ENCODE assay signal across 12 cellular contexts in the genomic region with DNA sequence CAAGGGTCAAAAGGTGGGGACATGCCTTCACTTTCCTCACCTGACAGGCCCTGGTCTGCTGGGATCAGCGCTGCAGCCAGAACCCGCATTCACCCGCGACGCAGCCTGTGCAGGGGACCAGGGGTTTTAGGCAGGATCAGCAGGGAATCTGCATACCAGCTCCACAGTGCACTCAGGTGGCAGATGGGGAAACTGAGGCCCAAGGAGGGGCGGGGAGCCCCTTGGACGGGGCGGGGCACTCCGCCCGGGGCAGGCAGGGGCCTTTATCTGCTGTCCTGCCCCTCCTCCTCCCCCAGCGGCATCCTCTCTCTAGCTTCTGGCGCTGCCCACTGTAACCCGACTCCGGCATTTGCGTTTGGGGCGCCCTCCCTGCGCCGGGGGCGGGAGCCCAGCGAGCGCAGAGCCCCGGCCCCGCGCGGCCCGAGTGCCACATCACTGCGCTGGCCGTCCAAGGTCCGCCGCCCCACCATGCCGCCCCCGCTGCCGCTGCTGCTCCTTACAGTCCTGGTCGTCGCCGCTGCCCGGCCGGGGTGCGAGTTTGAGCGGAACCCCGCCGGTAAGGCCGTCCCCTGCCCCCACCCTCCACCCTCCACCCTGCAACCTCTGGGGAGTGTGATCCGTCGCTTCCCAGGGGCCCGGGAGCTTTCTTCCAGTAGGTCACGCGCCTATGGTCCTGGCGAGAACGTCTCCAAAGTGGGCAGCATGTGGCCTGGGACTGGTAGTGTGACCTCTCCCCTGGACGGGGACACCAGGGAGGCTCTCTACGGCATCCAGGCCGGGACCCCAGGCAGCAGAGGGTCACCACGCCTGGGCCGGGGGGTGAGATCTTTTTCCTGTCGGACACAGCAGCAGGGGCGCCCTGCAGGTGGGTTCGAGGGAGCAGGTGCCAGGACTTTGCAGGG. TPM values are rescaled to one million over a fixed set of nuclear protein-coding genes. Genes with fewer than 3 reads are reported as not detected.
DNase-seq lines count a peak whose midpoint lies in the region; ATAC-seq and TF ChIP-seq lines count a peak whose summit lies in the region.
"Had no signal": no experiment of that assay in that cellular context is flagged by ENCODE, and none has a peak within 500 bp of the region (broad histone marks: within the 10 kb centered on the region; RNA-seq: fewer than 3 reads in every experiment).

Gene CPZ, plus strand, starts transcription at position 400 of the 902 bp plus-strand sequence. Its CDS starts 69 bp downstream, at position 469.

- peak; percentile 44 for DNase-seq in AG08395 (ENCODE audit: low spot score)
- peak; percentile 67 for DNase-seq in M059J (ENCODE audit: low read depth)
- peak; percentile 11 to 57 for DNase-seq in fibroblast of lung (ENCODE audit: low read depth in 2 of 2)
- no peak for DNase-seq in naive thymus-derived CD4-positive, alpha-beta T cell
- no peak for DNase-seq in DMS114 treated with DMSO at 0.1 percent for 48 hours (lab: John Stamatoyannopoulos, UW; ENCODE audit: unreplicated experiment)
- no peak for DNase-seq in BE2C
- DNase-seq in amygdala (lab: John Stamatoyannopoulos, UW), result no peak
- no peak for DNase-seq in stimulated activated naive CD4-positive, alpha-beta T cell (lab: John Stamatoyannopoulos, UW)
- DNase-seq: activated naive CD8-positive, alpha-beta T cell treated with anti-CD3 and anti-CD28 coated beads, Interleukin-2, amount 10 ng/mL, durations not matched to agents 7 days and 5 days; COR-L47; Karpas-422 had no signal

- peaks cover 18% of the 10 kb centered on the region for H3K27me3 ChIP-seq in fibroblast of lung (ENCODE audit: control insufficient read depth, insufficient read depth, low read length)
- peaks cover 0 to 4% of the 10 kb centered on the region in 2 donors for H3K27me3 ChIP-seq in naive thymus-derived CD4-positive, alpha-beta T cell (ENCODE audit: control insufficient read depth in 2 of 2, insufficient read depth in 2 of 2, low read length in 2 of 2)
- H3K27me3 ChIP-seq in BE2C, result peaks cover 20% of the 10 kb centered on the region

- H3K27ac ChIP-seq in fibroblast of lung (ENCODE audit: insufficient read depth, low read length), result no peak within 1 kb of the TSS
- H3K27ac ChIP-seq in naive thymus-derived CD4-positive, alpha-beta T cell (ENCODE audit: low read depth, low read length), result no peak within 1 kb of the TSS
- H3K27ac ChIP-seq: prostate gland had no signal

- no peak within 1 kb of the TSS for H2AFZ ChIP-seq in fibroblast of lung (ENCODE audit: low read length)

- no peaks in the 10 kb centered on the region for H4K20me1 ChIP-seq in fibroblast of lung (ENCODE audit: control insufficient read depth, extremely low read depth, insufficient read depth, low read length)

- peak within 1 kb of the TSS; percentile 55 for H3K9ac ChIP-seq in fibroblast of lung (ENCODE audit: insufficient read depth, low read length)

- no peaks in the 10 kb centered on the region for H3K36me3 Mint-ChIP-seq in naive thymus-derived CD4-positive, alpha-beta T cell
- H3K36me3 Mint-ChIP-seq: activated naive CD8-positive, alpha-beta T cell treated with anti-CD3 and anti-CD28 coated beads, Interleukin-2, amount 10 ng/mL, durations not matched to agents 7 days and 5 days had no signal

- H3K36me3 ChIP-seq in fibroblast of lung (ENCODE audit: control insufficient read depth, insufficient read depth, low read length), result no peaks in the 10 kb centered on the region
- no peaks in the 10 kb centered on the region for H3K36me3 ChIP-seq in naive thymus-derived CD4-positive, alpha-beta T cell (ENCODE audit: control insufficient read depth in 2 of 3, insufficient read depth in 3 of 3, low read length in 3 of 3)
- no peaks in the 10 kb centered on the region for H3K36me3 ChIP-seq in BE2C
- H3K36me3 ChIP-seq: prostate gland had no signal

- H3K9me3 ChIP-seq in fibroblast of lung (ENCODE audit: control insufficient read depth, insufficient read depth, low read depth, low read length) (no peaks in the 10 kb centered on the region), BE2C (no peaks in the 10 kb centered on the region)
- no peaks in the 10 kb centered on the region for H3K9me3 ChIP-seq in naive thymus-derived CD4-positive, alpha-beta T cell (ENCODE audit: control insufficient read depth in 2 of 3, low read length in 3 of 3)
- H3K9me3 ChIP-seq: prostate gland had no signal

- H3K9me3 Mint-ChIP-seq in naive thymus-derived CD4-positive, alpha-beta T cell, result peaks cover 0 to 1% (median 0%) of the 10 kb centered on the region in 11 donors
- H3K9me3 Mint-ChIP-seq: activated naive CD8-positive, alpha-beta T cell treated with anti-CD3 and anti-CD28 coated beads, Interleukin-2, amount 10 ng/mL, durations not matched to agents 7 days and 5 days had no signal

- peak; percentile 10 for ATAC-seq in naive thymus-derived CD4-positive, alpha-beta T cell

- no peak within 1 kb of the TSS for H3K4me2 ChIP-seq in fibroblast of lung (ENCODE audit: extremely low read depth, insufficient read depth, low read length)

- peaks cover 12 to 53% (median 26%) of the 10 kb centered on the region in 5 donors for H3K27me3 Mint-ChIP-seq in naive thymus-derived CD4-positive, alpha-beta T cell

- no peak within 1 kb of the TSS for H3K27ac Mint-ChIP-seq in naive thymus-derived CD4-positive, alpha-beta T cell
- H3K27ac Mint-ChIP-seq: activated naive CD8-positive, alpha-beta T cell treated with anti-CD3 and anti-CD28 coated beads, Interleukin-2, amount 10 ng/mL, durations not matched to agents 7 days and 5 days had no signal

- H3K4me3 ChIP-seq in fibroblast of lung (replicated peaks in 1 of 4; ENCODE audit: control extremely low read depth in 1 of 4, insufficient read depth in 1 of 4, low read depth in 3 of 4, low read length in 4 of 4) (peak within 1 kb of the TSS; percentile 16 to 63 (median 30)), BE2C (ENCODE audit: low read depth, low read length) (no peak within 1 kb of the TSS)
- no peak within 1 kb of the TSS for H3K4me3 ChIP-seq in naive thymus-derived CD4-positive, alpha-beta T cell (ENCODE audit: low read length)

- peaks cover 3% of the 10 kb centered on the region for H3K4me1 ChIP-seq in fibroblast of lung (ENCODE audit: control insufficient read depth, extremely low read depth, insufficient read depth, low read length)
- no peaks in the 10 kb centered on the region for H3K4me1 ChIP-seq in naive thymus-derived CD4-positive, alpha-beta T cell (ENCODE audit: control insufficient read depth in 2 of 2, insufficient read depth in 2 of 2, low read length in 2 of 2)
- no peaks in the 10 kb centered on the region; the same call in none of the 2 replicates for H3K4me1 ChIP-seq in BE2C

- no peaks in the 10 kb centered on the region for H3K79me2 ChIP-seq in fibroblast of lung (ENCODE audit: control insufficient read depth, insufficient read depth, low read length)

- CTCF ChIA-PET in naive thymus-derived CD4-positive, alpha-beta T cell (lab: Charles Lee), result no interaction called here

- no peak within 1 kb of the TSS for H3K4me3 Mint-ChIP-seq in naive thymus-derived CD4-positive, alpha-beta T cell
- H3K4me3 Mint-ChIP-seq: activated naive CD8-positive, alpha-beta T cell treated with anti-CD3 and anti-CD28 coated beads, Interleukin-2, amount 10 ng/mL, durations not matched to agents 7 days and 5 days had no signal

- peaks cover 0 to 3% (median 0%) of the 10 kb centered on the region in 7 donors for H3K4me1 Mint-ChIP-seq in naive thymus-derived CD4-positive, alpha-beta T cell
- H3K4me1 Mint-ChIP-seq: activated naive CD8-positive, alpha-beta T cell treated with anti-CD3 and anti-CD28 coated beads, Interleukin-2, amount 10 ng/mL, durations not matched to agents 7 days and 5 days had no signal

- POLR2A ChIA-PET in naive thymus-derived CD4-positive, alpha-beta T cell (lab: Charles Lee), result no interaction called here

- intact Hi-C loops in naive thymus-derived CD4-positive, alpha-beta T cell (cut with micrococcal nuclease), result no loop called here

- TF ChIP-seq CTCF in fibroblast of lung (conservative IDR thresholded peaks at IDR 0.05 in 1 of 2, IDR thresholded peaks at IDR 0.05 in 1 of 2; ENCODE audit: low read depth in 1 of 2, low read length in 2 of 2) (no peak), BE2C (IDR thresholded peaks at IDR 0.05; ENCODE audit: low read depth, low read length) (no peak)

RNA-seq across cellular contexts. Expression of gene CPZ, which starts in this region (rescaled TPM):
- 7.0 and 13.2 TPM in 2 replicates for total RNA-seq in M059J (2014; rRNA removed; shearing (Covaris generic))
- 7.1 and 20.8 TPM in 2 replicates for total RNA-seq in fibroblast of lung
- polyA plus RNA-seq in fibroblast of lung, result 1.0 and 24.4 TPM in 2 replicates
- polyA plus RNA-seq in fibroblast of lung (2012), result 1.6 and 33.2 TPM in 2 replicates
- polyA minus RNA-seq in fibroblast of lung (ENCODE audit: low replicate concordance), result 2.0 and 20.7 TPM in 2 replicates
- not detected for total RNA-seq in naive thymus-derived CD4-positive, alpha-beta T cell
- polyA plus RNA-seq in naive thymus-derived CD4-positive, alpha-beta T cell, result not detected
- polyA plus RNA-seq in BE2C (2012; ENCODE audit: insufficient read depth, insufficient read length, low read depth), result 2.1 TPM
- total RNA-seq: activated naive CD8-positive, alpha-beta T cell treated with anti-CD3 and anti-CD28 coated beads, Interleukin-2, amount 10 ng/mL, durations not matched to agents 7 days and 5 days had no signal

Comparison
In these comparisons a context has a peak if more than half of its experiments do, and no peak if none do; other contexts are left out.
1. Peak in ATAC-seq in naive thymus-derived CD4-positive, alpha-beta T cell; RNA of the gene not detected or under 1 TPM.
2. DNase-seq: peak in AG08395 (single experiment), M059J (single experiment) and fibroblast of lung (2 of 2); none in naive thymus-derived CD4-positive, alpha-beta T cell (0 of 9), DMS114 treated with DMSO at 0.1 percent for 48 hours (single experiment), BE2C (single experiment), amygdala (0 of 56) and stimulated activated naive CD4-positive, alpha-beta T cell (0 of 6).
3. H3K4me3 ChIP-seq: peak in fibroblast of lung (4 of 4); none in naive thymus-derived CD4-positive, alpha-beta T cell (single experiment) and BE2C (single experiment).